ENCODE assay signal across 23 cellular contexts in genomic region chr9:127642047-127642740, GRCh38. TPM values are rescaled to one million over a fixed set of nuclear protein-coding genes. Genes with fewer than 3 reads are reported as not detected.
DNase-seq lines count a peak whose midpoint lies in the region; ATAC-seq, FAIRE-seq and TF ChIP-seq lines count a peak whose summit lies in the region.
"Had no signal": no experiment of that assay in that cellular context is flagged by ENCODE, and none has a peak within 500 bp of the region (broad histone marks: within the 10 kb centered on the region; RNA-seq: fewer than 3 reads in every experiment).

No MANE protein-coding gene starts in this region.

- POLR2A ChIA-PET in A549 (lab: Yijun Ruan, JAX), result no interaction called here

- H3K27me3 Mint-ChIP-seq in progenitor cell of endocrine pancreas, result no peaks in the 10 kb centered on the region

- H3K36me3 ChIP-seq in adipocyte (ENCODE audit: control insufficient read depth, insufficient read depth, low read length, severe bottlenecking), result no peaks in the 10 kb centered on the region

- 0 out of 6 replicates have a peak overlapping the region, but pooled peaks of 1 of the 2 experiments have one; percentile 27 for H3K27ac ChIP-seq in A549

- FAIRE-seq in A549 (lab: Jason Lieb, UNC) (no peak), islet of Langerhans (lab: Jason Lieb, UNC) (peak; percentile 58), H54 (lab: Jason Lieb, UNC) (no peak)

- no peaks in the 10 kb centered on the region for H3K9me3 ChIP-seq in A549
- H3K9me3 ChIP-seq in adipocyte (ENCODE audit: control insufficient read depth, low read length), result no peaks in the 10 kb centered on the region
- H3K9me3 ChIP-seq: testis had no signal

- no peaks in the 10 kb centered on the region for H3K9me3 Mint-ChIP-seq in progenitor cell of endocrine pancreas (ENCODE audit: low read depth)
- H3K9me3 Mint-ChIP-seq: activated CD4-positive, alpha-beta T cell treated with anti-CD3 and anti-CD28 coated beads, Interleukin-2, amount 10 ng/mL, durations not matched to agents 24 days and 14 days; CD14-positive monocyte had no signal

- H3K4me1 ChIP-seq in A549 (peaks cover 15% of the 10 kb centered on the region; the same call in 2 of the 3 replicates), adipocyte (ENCODE audit: control insufficient read depth, insufficient read depth, low read length) (peaks cover 15% of the 10 kb centered on the region)

- peak overlapping the region; percentile 33 for H3K27ac Mint-ChIP-seq in progenitor cell of endocrine pancreas
- H3K27ac Mint-ChIP-seq: activated CD4-positive, alpha-beta T cell treated with anti-CD3 and anti-CD28 coated beads, Interleukin-2, amount 10 ng/mL, durations not matched to agents 24 days and 14 days; CD14-positive monocyte had no signal

- TF ChIP-seq POLR2A in A549 (IDR thresholded peaks at IDR 0.05; ENCODE audit: low read length) (no peak), H54 (IDR thresholded peaks at IDR 0.05; ENCODE audit: low read depth, low read length) (no peak)

- H3K4me1 Mint-ChIP-seq in progenitor cell of endocrine pancreas (ENCODE audit: low read depth), result peaks cover 14% of the 10 kb centered on the region

- no peaks in the 10 kb centered on the region for H3K27me3 ChIP-seq in adipocyte (replicated peaks; ENCODE audit: control insufficient read depth, insufficient read depth, low read length)
- H3K27me3 ChIP-seq: testis had no signal

- peak overlapping the region; percentile 52 for H3K4me3 Mint-ChIP-seq in progenitor cell of endocrine pancreas (ENCODE audit: low read depth)
- H3K4me3 Mint-ChIP-seq: activated CD4-positive, alpha-beta T cell treated with anti-CD3 and anti-CD28 coated beads, Interleukin-2, amount 10 ng/mL, durations not matched to agents 24 days and 14 days; CD14-positive monocyte had no signal

- DNase-seq in A549 (ENCODE audit: low read depth in 1 of 2, low spot score in 1 of 2) (no peak), adipocyte (ENCODE audit: low read depth) (no peak), progenitor cell of endocrine pancreas (ENCODE audit: low spot score, unreplicated experiment) (no peak), H54 (ENCODE audit: insufficient read length, low spot score) (no peak), T-helper 9 cell (no peak)
- DNase-seq in stimulated activated CD4-positive, alpha-beta T cell treated with anti-CD3 and anti-CD28 coated beads, Interleukin-4, amount 100 ng/mL, for 1 hour, result no peak
- DNase-seq: activated CD4-positive, alpha-beta T cell treated with anti-CD3 and anti-CD28 coated beads, Interleukin-2, amount 10 ng/mL, durations not matched to agents 24 days and 14 days; activated CD8-positive, alpha-beta memory T cell treated with anti-CD3 and anti-CD28 coated beads, Interleukin-2, amount 50 U/mL, for 48 hours; activated gamma-delta T cell treated with Interleukin-2 at 50 U/mL for 16 hours; amygdala; cerebellar nuclear complex; DMS153; effector memory CD4-positive, alpha-beta T cell; hypothalamus; IMR-90; left cardiac atrium; NCI-H1930; NCI-H446; NK-92 treated with Interleukin-12 subunit alpha and Interleukin-12 subunit beta, amount 100 ng/mL, for 24 hours; testis had no signal

- no peak for TF ChIP-seq RAD21 in A549 (conservative IDR thresholded peaks at IDR 0.05 in 1 of 2, IDR thresholded peaks at IDR 0.05 in 1 of 2)

- TF ChIP-seq CTCF in A549 (IDR thresholded peaks at IDR 0.05) (no peak), progenitor cell of endocrine pancreas (IDR thresholded peaks at IDR 0.05; ENCODE audit: unreplicated experiment) (no peak)

- CTCF ChIA-PET in A549 (lab: Yijun Ruan, JAX), result interaction anchor here (0.7 to 4.9 kb wide), 3 partner anchors 35 to 93 kb away, joined by 3 to 13 read pairs (median 3); partner anchors contain the start of gene TOR2A

- WGBS in A549 (ENCODE audit: missing lambda C conversion rate), result 69% methylated on average over 10 of the region's 10 CpGs

- H3K4me3 ChIP-seq in A549 (no peak overlapping the region), adipocyte (ENCODE audit: low read length) (peak overlapping the region; percentile 45)
- H3K4me3 ChIP-seq: testis had no signal

- no peaks in the 10 kb centered on the region for H3K36me3 Mint-ChIP-seq in progenitor cell of endocrine pancreas (ENCODE audit: insufficient read depth)
- H3K36me3 Mint-ChIP-seq: CD14-positive monocyte had no signal

- ATAC-seq in A549, result no peak
- ATAC-seq in HG03565 (IDR thresholded peaks at IDR 0.05; ENCODE audit: unreplicated experiment), result no peak
- ATAC-seq: left cardiac atrium had no signal

- no peak for TF ChIP-seq EP300 in A549 (IDR thresholded peaks at IDR 0.05)

- peak overlapping the region; percentile 9; the same call in 2 of the 3 replicates for H3K4me2 ChIP-seq in A549

- H3K9ac ChIP-seq in adipocyte (ENCODE audit: low read length), result peak overlapping the region; percentile 46

TF ChIP-seq in A549, 52 proteins besides CTCF, POLR2A, EP300 and RAD21:
- no peak for TF ChIP-seq E2F6 (IDR thresholded peaks at IDR 0.05; ENCODE audit: borderline replicate concordance, low read depth)
- no peak for TF ChIP-seq RARB (CRISPR knock-in tag; IDR thresholded peaks at IDR 0.05)
- no peak for TF ChIP-seq HES2 (IDR thresholded peaks at IDR 0.05)

RNA-seq across cellular contexts. Expression of gene STXBP1, which starts 30.1 kb away (rescaled TPM):
- polyA plus RNA-seq in A549 (2011; rRNA removed) (13.3 and 20.4 TPM in 2 replicates), A549 (2017; fragmentation: RNase III; extraction: RNeasy Plus Mini Kit Qiagen cat#74134 plus additional on column Dnase treatment) (16.1 to 22.6 TPM (median 19.8 TPM) in 3 replicates)
- 12.7 and 14.5 TPM in 2 replicates for polyA plus RNA-seq in A549 (2012; cell fraction: cytosol; rRNA removed)
- 16.5 and 22.0 TPM in 2 replicates for polyA plus RNA-seq in A549 (2012; cell fraction: nucleus; rRNA removed)
- 22.3 and 22.9 TPM in 2 replicates for polyA minus RNA-seq in A549 (2011; rRNA and poly(A)+ RNA removed)
- 23.4 and 24.8 TPM in 2 replicates for total RNA-seq in progenitor cell of endocrine pancreas
